Comparison of ENCODE assay signal across 16 cellular contexts in genomic region chr4:127985989-127986388, GRCh38.
"Had no signal": no experiment of that assay in that cellular context is flagged by ENCODE, and none has a peak within 500 bp of the region (broad histone marks: within the 10 kb centered on the region; RNA-seq: fewer than 3 reads in every experiment).

No MANE protein-coding gene starts in this region.

- ATAC-seq: activated T-helper 17 cell treated with anti-CD3 and anti-CD28 coated beads, Interleukin-2, amount 50 U/mL, for 72 hours; heart left ventricle; natural killer cell had no signal

- H3K27me3 ChIP-seq: adrenal gland, esophagus squamous epithelium, heart left ventricle, right atrium auricular region, thyroid gland, uterus had no signal

- H3K27ac ChIP-seq: adrenal gland, esophagus squamous epithelium, heart left ventricle, right atrium auricular region, thyroid gland, uterus had no signal

- DNase-seq: activated B cell treated with CpG ODN at 0.5 μM for 24 hours; activated CD4-positive, alpha-beta T cell treated with anti-CD3 and anti-CD28 coated beads, Interleukin-2, amount 10 ng/mL, durations not matched to agents 7 days and 5 days; activated CD8-positive, alpha-beta memory T cell treated with anti-CD3 and anti-CD28 coated beads for 24 hours; activated naive CD4-positive, alpha-beta T cell treated with anti-CD3 and anti-CD28 coated beads, Interleukin-2, amount 10 ng/mL, durations not matched to agents 7 days and 5 days; adrenal gland; central memory CD4-positive, alpha-beta T cell; esophagus squamous epithelium; heart left ventricle; natural killer cell; small intestine; thyroid gland; uterus had no signal

- H3K27ac Mint-ChIP-seq: activated B cell treated with CpG ODN at 0.5 μM for 24 hours; activated CD4-positive, alpha-beta T cell treated with anti-CD3 and anti-CD28 coated beads, Interleukin-2, amount 10 ng/mL, durations not matched to agents 7 days and 5 days; activated naive CD4-positive, alpha-beta T cell treated with anti-CD3 and anti-CD28 coated beads, Interleukin-2, amount 10 ng/mL, durations not matched to agents 7 days and 5 days; activated T-helper 17 cell treated with anti-CD3 and anti-CD28 coated beads, Interleukin-2, amount 50 U/mL, for 72 hours; dendritic cell treated with granulocyte-macrophage colony-stimulating factor and Interleukin-4, amounts not matched to agents 40 ng/mL and 50 ng/mL, for 4 days; memory B cell; natural killer cell had no signal

- H3K4me3 Mint-ChIP-seq: activated B cell treated with CpG ODN at 0.5 μM for 24 hours; activated CD4-positive, alpha-beta T cell treated with anti-CD3 and anti-CD28 coated beads, Interleukin-2, amount 10 ng/mL, durations not matched to agents 7 days and 5 days; activated naive CD4-positive, alpha-beta T cell treated with anti-CD3 and anti-CD28 coated beads, Interleukin-2, amount 10 ng/mL, durations not matched to agents 7 days and 5 days; activated T-helper 17 cell treated with anti-CD3 and anti-CD28 coated beads, Interleukin-2, amount 50 U/mL, for 72 hours; dendritic cell treated with granulocyte-macrophage colony-stimulating factor and Interleukin-4, amounts not matched to agents 40 ng/mL and 50 ng/mL, for 4 days; memory B cell; natural killer cell had no signal

- H3K9me3 ChIP-seq: adrenal gland, esophagus squamous epithelium, heart left ventricle, right atrium auricular region, thyroid gland, uterus had no signal

- H3K4me3 ChIP-seq: adrenal gland, esophagus squamous epithelium, heart left ventricle, right atrium auricular region, thyroid gland, uterus had no signal

- H3K4me1 ChIP-seq: adrenal gland, esophagus squamous epithelium, right atrium auricular region, thyroid gland, uterus had no signal

- H3K4me1 Mint-ChIP-seq: activated B cell treated with CpG ODN at 0.5 μM for 24 hours; activated CD4-positive, alpha-beta T cell treated with anti-CD3 and anti-CD28 coated beads, Interleukin-2, amount 10 ng/mL, durations not matched to agents 7 days and 5 days; activated naive CD4-positive, alpha-beta T cell treated with anti-CD3 and anti-CD28 coated beads, Interleukin-2, amount 10 ng/mL, durations not matched to agents 7 days and 5 days; natural killer cell had no signal

- H3K36me3 ChIP-seq: adrenal gland, thyroid gland, uterus had no signal

- H3K27me3 Mint-ChIP-seq: activated B cell treated with CpG ODN at 0.5 μM for 24 hours; activated CD4-positive, alpha-beta T cell treated with anti-CD3 and anti-CD28 coated beads, Interleukin-2, amount 10 ng/mL, durations not matched to agents 7 days and 5 days; activated naive CD4-positive, alpha-beta T cell treated with anti-CD3 and anti-CD28 coated beads, Interleukin-2, amount 10 ng/mL, durations not matched to agents 7 days and 5 days; activated T-helper 17 cell treated with anti-CD3 and anti-CD28 coated beads, Interleukin-2, amount 50 U/mL, for 72 hours; dendritic cell treated with granulocyte-macrophage colony-stimulating factor and Interleukin-4, amounts not matched to agents 40 ng/mL and 50 ng/mL, for 4 days; memory B cell had no signal

- H3K9me3 Mint-ChIP-seq: activated B cell treated with CpG ODN at 0.5 μM for 24 hours; activated CD4-positive, alpha-beta T cell treated with anti-CD3 and anti-CD28 coated beads, Interleukin-2, amount 10 ng/mL, durations not matched to agents 7 days and 5 days; activated naive CD4-positive, alpha-beta T cell treated with anti-CD3 and anti-CD28 coated beads, Interleukin-2, amount 10 ng/mL, durations not matched to agents 7 days and 5 days; activated T-helper 17 cell treated with anti-CD3 and anti-CD28 coated beads, Interleukin-2, amount 50 U/mL, for 72 hours; dendritic cell treated with granulocyte-macrophage colony-stimulating factor and Interleukin-4, amounts not matched to agents 40 ng/mL and 50 ng/mL, for 4 days; memory B cell; natural killer cell had no signal
